In genomic region chr9:124267271-124267807, GRCh38 we compare ENCODE assay signal across 1 cellular context.
TF ChIP-seq lines count a peak whose summit lies in the region.

No MANE protein-coding gene starts in this region.

TF ChIP-seq in GM12878, 131 proteins besides CTCF, POLR2A, EP300 and RAD21 (continued from another document and continues in another):
- TF ChIP-seq, protein P1, sequence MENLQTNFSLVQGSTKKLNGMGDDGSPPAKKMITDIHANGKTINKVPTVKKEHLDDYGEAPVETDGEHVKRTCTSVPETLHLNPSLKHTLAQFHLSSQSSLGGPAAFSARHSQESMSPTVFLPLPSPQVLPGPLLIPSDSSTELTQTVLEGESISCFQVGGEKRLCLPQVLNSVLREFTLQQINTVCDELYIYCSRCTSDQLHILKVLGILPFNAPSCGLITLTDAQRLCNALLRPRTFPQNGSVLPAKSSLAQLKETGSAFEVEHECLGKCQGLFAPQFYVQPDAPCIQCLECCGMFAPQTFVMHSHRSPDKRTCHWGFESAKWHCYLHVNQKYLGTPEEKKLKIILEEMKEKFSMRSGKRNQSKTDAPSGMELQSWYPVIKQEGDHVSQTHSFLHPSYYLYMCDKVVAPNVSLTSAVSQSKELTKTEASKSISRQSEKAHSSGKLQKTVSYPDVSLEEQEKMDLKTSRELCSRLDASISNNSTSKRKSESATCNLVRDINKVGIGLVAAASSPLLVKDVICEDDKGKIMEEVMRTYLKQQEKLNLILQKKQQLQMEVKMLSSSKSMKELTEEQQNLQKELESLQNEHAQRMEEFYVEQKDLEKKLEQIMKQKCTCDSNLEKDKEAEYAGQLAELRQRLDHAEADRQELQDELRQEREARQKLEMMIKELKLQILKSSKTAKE (IDR thresholded peaks at IDR 0.05; ENCODE audit: low read depth, poor library complexity, severe bottlenecking), result no peak
- no peak for TF ChIP-seq MTA3 (IDR thresholded peaks at IDR 0.05; ENCODE audit: borderline replicate concordance, low read length)
- peak in 1 of 2 experiments; percentile 5; a peak in 1 of 4 replicates for TF ChIP-seq BHLHE40 (IDR thresholded peaks at IDR 0.05; ENCODE audit: borderline replicate concordance in 1 of 2, low read depth in 2 of 2, low read length in 1 of 2)
- 0 out of 2 replicates have a peak, but pooled peaks have one; percentile 32 for TF ChIP-seq DPF2 (IDR thresholded peaks at IDR 0.05)
- no peak for TF ChIP-seq HDAC6 (IDR thresholded peaks at IDR 0.05; ENCODE audit: unreplicated experiment)
- peak; percentile 69 for TF ChIP-seq MEF2B (IDR thresholded peaks at IDR 0.05; ENCODE audit: partially characterized antibody, poor library complexity, severe bottlenecking)
- TF ChIP-seq TAF1 (IDR thresholded peaks at IDR 0.05; ENCODE audit: borderline replicate concordance, low read depth, low read length), result no peak
- no peak for TF ChIP-seq NR2C2 (IDR thresholded peaks at IDR 0.05; ENCODE audit: borderline replicate concordance, control insufficient read depth, insufficient read length, low read depth)
- no peak for TF ChIP-seq NBN (IDR thresholded peaks at IDR 0.05)
- TF ChIP-seq, protein P2, sequence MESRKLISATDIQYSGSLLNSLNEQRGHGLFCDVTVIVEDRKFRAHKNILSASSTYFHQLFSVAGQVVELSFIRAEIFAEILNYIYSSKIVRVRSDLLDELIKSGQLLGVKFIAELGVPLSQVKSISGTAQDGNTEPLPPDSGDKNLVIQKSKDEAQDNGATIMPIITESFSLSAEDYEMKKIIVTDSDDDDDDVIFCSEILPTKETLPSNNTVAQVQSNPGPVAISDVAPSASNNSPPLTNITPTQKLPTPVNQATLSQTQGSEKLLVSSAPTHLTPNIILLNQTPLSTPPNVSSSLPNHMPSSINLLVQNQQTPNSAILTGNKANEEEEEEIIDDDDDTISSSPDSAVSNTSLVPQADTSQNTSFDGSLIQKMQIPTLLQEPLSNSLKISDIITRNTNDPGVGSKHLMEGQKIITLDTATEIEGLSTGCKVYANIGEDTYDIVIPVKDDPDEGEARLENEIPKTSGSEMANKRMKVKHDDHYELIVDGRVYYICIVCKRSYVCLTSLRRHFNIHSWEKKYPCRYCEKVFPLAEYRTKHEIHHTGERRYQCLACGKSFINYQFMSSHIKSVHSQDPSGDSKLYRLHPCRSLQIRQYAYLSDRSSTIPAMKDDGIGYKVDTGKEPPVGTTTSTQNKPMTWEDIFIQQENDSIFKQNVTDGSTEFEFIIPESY (IDR thresholded peaks at IDR 0.05), result no peak
- no peak for TF ChIP-seq E4F1 (IDR thresholded peaks at IDR 0.05; ENCODE audit: borderline replicate concordance, partially characterized antibody)
- no peak for TF ChIP-seq NR2F1 (conservative IDR thresholded peaks at IDR 0.05)
- TF ChIP-seq, protein P3, sequence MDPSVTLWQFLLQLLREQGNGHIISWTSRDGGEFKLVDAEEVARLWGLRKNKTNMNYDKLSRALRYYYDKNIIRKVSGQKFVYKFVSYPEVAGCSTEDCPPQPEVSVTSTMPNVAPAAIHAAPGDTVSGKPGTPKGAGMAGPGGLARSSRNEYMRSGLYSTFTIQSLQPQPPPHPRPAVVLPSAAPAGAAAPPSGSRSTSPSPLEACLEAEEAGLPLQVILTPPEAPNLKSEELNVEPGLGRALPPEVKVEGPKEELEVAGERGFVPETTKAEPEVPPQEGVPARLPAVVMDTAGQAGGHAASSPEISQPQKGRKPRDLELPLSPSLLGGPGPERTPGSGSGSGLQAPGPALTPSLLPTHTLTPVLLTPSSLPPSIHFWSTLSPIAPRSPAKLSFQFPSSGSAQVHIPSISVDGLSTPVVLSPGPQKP (IDR thresholded peaks at IDR 0.05; ENCODE audit: low read depth, low read length), result no peak
- TF ChIP-seq ZZZ3 (IDR thresholded peaks at IDR 0.05; ENCODE audit: control insufficient read depth, insufficient read length, low read depth), result no peak
- no peak for TF ChIP-seq CREB1 (IDR thresholded peaks at IDR 0.05; ENCODE audit: low read depth)
- no peak for TF ChIP-seq MAX (IDR thresholded peaks at IDR 0.05; ENCODE audit: low read depth, low read length)
- no peak for TF ChIP-seq ZSCAN29 (IDR thresholded peaks at IDR 0.05)
- TF ChIP-seq, protein P4, sequence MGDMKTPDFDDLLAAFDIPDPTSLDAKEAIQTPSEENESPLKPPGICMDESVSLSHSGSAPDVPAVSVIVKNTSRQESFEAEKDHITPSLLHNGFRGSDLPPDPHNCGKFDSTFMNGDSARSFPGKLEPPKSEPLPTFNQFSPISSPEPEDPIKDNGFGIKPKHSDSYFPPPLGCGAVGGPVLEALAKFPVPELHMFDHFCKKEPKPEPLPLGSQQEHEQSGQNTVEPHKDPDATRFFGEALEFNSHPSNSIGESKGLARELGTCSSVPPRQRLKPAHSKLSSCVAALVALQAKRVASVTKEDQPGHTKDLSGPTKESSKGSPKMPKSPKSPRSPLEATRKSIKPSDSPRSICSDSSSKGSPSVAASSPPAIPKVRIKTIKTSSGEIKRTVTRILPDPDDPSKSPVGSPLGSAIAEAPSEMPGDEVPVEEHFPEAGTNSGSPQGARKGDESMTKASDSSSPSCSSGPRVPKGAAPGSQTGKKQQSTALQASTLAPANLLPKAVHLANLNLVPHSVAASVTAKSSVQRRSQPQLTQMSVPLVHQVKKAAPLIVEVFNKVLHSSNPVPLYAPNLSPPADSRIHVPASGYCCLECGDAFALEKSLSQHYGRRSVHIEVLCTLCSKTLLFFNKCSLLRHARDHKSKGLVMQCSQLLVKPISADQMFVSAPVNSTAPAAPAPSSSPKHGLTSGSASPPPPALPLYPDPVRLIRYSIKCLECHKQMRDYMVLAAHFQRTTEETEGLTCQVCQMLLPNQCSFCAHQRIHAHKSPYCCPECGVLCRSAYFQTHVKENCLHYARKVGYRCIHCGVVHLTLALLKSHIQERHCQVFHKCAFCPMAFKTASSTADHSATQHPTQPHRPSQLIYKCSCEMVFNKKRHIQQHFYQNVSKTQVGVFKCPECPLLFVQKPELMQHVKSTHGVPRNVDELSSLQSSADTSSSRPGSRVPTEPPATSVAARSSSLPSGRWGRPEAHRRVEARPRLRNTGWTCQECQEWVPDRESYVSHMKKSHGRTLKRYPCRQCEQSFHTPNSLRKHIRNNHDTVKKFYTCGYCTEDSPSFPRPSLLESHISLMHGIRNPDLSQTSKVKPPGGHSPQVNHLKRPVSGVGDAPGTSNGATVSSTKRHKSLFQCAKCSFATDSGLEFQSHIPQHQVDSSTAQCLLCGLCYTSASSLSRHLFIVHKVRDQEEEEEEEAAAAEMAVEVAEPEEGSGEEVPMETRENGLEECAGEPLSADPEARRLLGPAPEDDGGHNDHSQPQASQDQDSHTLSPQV (IDR thresholded peaks at IDR 0.05), result no peak
- TF ChIP-seq, protein P5, sequence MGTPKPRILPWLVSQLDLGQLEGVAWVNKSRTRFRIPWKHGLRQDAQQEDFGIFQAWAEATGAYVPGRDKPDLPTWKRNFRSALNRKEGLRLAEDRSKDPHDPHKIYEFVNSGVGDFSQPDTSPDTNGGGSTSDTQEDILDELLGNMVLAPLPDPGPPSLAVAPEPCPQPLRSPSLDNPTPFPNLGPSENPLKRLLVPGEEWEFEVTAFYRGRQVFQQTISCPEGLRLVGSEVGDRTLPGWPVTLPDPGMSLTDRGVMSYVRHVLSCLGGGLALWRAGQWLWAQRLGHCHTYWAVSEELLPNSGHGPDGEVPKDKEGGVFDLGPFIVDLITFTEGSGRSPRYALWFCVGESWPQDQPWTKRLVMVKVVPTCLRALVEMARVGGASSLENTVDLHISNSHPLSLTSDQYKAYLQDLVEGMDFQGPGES (IDR thresholded peaks at IDR 0.05), result no peak
- no peak for TF ChIP-seq PBX3 (IDR thresholded peaks at IDR 0.05; ENCODE audit: insufficient replicate concordance, low read depth, low read length)
- TF ChIP-seq, protein P6, sequence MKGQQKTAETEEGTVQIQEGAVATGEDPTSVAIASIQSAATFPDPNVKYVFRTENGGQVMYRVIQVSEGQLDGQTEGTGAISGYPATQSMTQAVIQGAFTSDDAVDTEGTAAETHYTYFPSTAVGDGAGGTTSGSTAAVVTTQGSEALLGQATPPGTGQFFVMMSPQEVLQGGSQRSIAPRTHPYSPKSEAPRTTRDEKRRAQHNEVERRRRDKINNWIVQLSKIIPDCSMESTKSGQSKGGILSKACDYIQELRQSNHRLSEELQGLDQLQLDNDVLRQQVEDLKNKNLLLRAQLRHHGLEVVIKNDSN (IDR thresholded peaks at IDR 0.05; ENCODE audit: borderline replicate concordance, extremely low read length, insufficient read depth, low read depth, low read length), result no peak
- TF ChIP-seq, protein P7, sequence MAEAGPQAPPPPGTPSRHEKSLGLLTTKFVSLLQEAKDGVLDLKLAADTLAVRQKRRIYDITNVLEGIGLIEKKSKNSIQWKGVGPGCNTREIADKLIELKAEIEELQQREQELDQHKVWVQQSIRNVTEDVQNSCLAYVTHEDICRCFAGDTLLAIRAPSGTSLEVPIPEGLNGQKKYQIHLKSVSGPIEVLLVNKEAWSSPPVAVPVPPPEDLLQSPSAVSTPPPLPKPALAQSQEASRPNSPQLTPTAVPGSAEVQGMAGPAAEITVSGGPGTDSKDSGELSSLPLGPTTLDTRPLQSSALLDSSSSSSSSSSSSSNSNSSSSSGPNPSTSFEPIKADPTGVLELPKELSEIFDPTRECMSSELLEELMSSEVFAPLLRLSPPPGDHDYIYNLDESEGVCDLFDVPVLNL (IDR thresholded peaks at IDR 0.05; ENCODE audit: low read depth, low read length), result no peak
- TF ChIP-seq POLR2AphosphoS2 (IDR thresholded peaks at IDR 0.05; ENCODE audit: low read depth, low read length), result 0 out of 2 replicates have a peak, but pooled peaks have one; percentile 15
- TF ChIP-seq ZNF274 (IDR thresholded peaks at IDR 0.05; ENCODE audit: insufficient read depth, insufficient read length), result no peak
- TF ChIP-seq SREBF2 (IDR thresholded peaks at IDR 0.05; ENCODE audit: low read length), result no peak
- no peak for TF ChIP-seq POU2F2 (IDR thresholded peaks at IDR 0.05; ENCODE audit: borderline replicate concordance, low read depth, low read length)
- no peak for TF ChIP-seq SREBF1 (IDR thresholded peaks at IDR 0.05; ENCODE audit: low read length)
- no peak for TF ChIP-seq EED (IDR thresholded peaks at IDR 0.05; ENCODE audit: low read depth)
- no peak for TF ChIP-seq HDGF (IDR thresholded peaks at IDR 0.05)
- TF ChIP-seq KDM1A (IDR thresholded peaks at IDR 0.05; ENCODE audit: borderline replicate concordance), result no peak
- no peak for TF ChIP-seq SMAD1 (IDR thresholded peaks at IDR 0.05; ENCODE audit: low read depth, partially characterized antibody)
- no peak for TF ChIP-seq RFX5 (IDR thresholded peaks at IDR 0.05; ENCODE audit: low read depth, low read length)
- no peak for TF ChIP-seq MEF2A (IDR thresholded peaks at IDR 0.05; ENCODE audit: insufficient read depth, low read depth, low read length)
- TF ChIP-seq MYB (IDR thresholded peaks at IDR 0.05; ENCODE audit: borderline replicate concordance, low read depth, low read length), result no peak
- no peak for TF ChIP-seq YY1 (IDR thresholded peaks at IDR 0.05; ENCODE audit: low read depth, low read length)
- TF ChIP-seq ESRRA (IDR thresholded peaks at IDR 0.05; ENCODE audit: low read length), result no peak
- TF ChIP-seq, protein P8, sequence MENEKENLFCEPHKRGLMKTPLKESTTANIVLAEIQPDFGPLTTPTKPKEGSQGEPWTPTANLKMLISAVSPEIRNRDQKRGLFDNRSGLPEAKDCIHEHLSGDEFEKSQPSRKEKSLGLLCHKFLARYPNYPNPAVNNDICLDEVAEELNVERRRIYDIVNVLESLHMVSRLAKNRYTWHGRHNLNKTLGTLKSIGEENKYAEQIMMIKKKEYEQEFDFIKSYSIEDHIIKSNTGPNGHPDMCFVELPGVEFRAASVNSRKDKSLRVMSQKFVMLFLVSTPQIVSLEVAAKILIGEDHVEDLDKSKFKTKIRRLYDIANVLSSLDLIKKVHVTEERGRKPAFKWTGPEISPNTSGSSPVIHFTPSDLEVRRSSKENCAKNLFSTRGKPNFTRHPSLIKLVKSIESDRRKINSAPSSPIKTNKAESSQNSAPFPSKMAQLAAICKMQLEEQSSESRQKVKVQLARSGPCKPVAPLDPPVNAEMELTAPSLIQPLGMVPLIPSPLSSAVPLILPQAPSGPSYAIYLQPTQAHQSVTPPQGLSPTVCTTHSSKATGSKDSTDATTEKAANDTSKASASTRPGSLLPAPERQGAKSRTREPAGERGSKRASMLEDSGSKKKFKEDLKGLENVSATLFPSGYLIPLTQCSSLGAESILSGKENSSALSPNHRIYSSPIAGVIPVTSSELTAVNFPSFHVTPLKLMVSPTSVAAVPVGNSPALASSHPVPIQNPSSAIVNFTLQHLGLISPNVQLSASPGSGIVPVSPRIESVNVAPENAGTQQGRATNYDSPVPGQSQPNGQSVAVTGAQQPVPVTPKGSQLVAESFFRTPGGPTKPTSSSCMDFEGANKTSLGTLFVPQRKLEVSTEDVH (IDR thresholded peaks at IDR 0.05; ENCODE audit: low read depth, partially characterized antibody), result no peak
